Comparison of ENCODE assay signal across 29 cellular contexts in genomic region chr3:107791450-107791849, GRCh38.
"Had no signal": no experiment of that assay in that cellular context is flagged by ENCODE, and none has a peak within 500 bp of the region (broad histone marks: within the 10 kb centered on the region; RNA-seq: fewer than 3 reads in every experiment).

No MANE protein-coding gene starts in this region.

- H3K9ac ChIP-seq: neural progenitor cell, parathyroid adenoma had no signal

- FAIRE-seq: keratinocyte, small intestine had no signal

- H2AFZ ChIP-seq: neural progenitor cell, parathyroid adenoma had no signal

- H3K4me1 ChIP-seq: neural progenitor cell, psoas muscle, suprapubic skin, uterus had no signal

- H3K4me3 ChIP-seq: heart right ventricle, left ventricle myocardium inferior, lung, neural progenitor cell, psoas muscle, right atrium auricular region, spleen, suprapubic skin, thoracic aorta, tibial artery, upper lobe of right lung, uterus had no signal

- H3K27me3 ChIP-seq: heart right ventricle, neural progenitor cell, neutrophil, right atrium auricular region, spleen, suprapubic skin, tibial artery, upper lobe of right lung, uterus had no signal

- H3K79me2 ChIP-seq: parathyroid adenoma had no signal

- H3K27ac ChIP-seq: heart right ventricle, left ventricle myocardium inferior, neural progenitor cell, neutrophil, parathyroid adenoma, psoas muscle, right atrium auricular region, suprapubic skin, thoracic aorta, tibial artery, upper lobe of right lung, uterus had no signal

- DNase-seq: heart right ventricle; hippocampal formation; kidney glomerular epithelial cell; left cardiac atrium; left ventricle myocardium inferior; mesendoderm; naive B cell; natural killer cell; nephron progenitor cell; occipital lobe; psoas muscle; small intestine; spleen; stimulated activated CD4-positive, alpha-beta T cell treated with anti-CD3 and anti-CD28 coated beads, Interleukin-4, amount 100 ng/mL, for 24 hours; stimulated activated naive CD4-positive, alpha-beta T cell; tibial artery; trophoblast cell; upper lobe of right lung; uterus had no signal

- H3K36me3 ChIP-seq: right atrium auricular region, thoracic aorta, uterus had no signal

- H3K9me3 ChIP-seq: heart right ventricle, left ventricle myocardium inferior, neutrophil, psoas muscle, right atrium auricular region, spleen, suprapubic skin, thoracic aorta, tibial artery, upper lobe of right lung, uterus had no signal

- H3K4me2 ChIP-seq: neural progenitor cell had no signal

- ATAC-seq: heart right ventricle; left cardiac atrium; natural killer cell; psoas muscle; sciatic nerve; stimulated activated effector memory CD8-positive, alpha-beta T cell treated with anti-CD3 and anti-CD28 coated beads, Interleukin-12 subunit alpha, Interleukin-12 subunit beta, amount 100 ng/mL, for 72 hours; upper lobe of right lung had no signal
